ENCODE assay signal across 9 cellular contexts in genomic region chr17:6660765-6661463, GRCh38. TPM values are rescaled to one million over a fixed set of nuclear protein-coding genes. Genes with fewer than 3 reads are reported as not detected.
DNase-seq lines count a peak whose midpoint lies in the region; ATAC-seq, FAIRE-seq and TF ChIP-seq lines count a peak whose summit lies in the region.
"Had no signal": no experiment of that assay in that cellular context is flagged by ENCODE, and none has a peak within 500 bp of the region (broad histone marks: within the 10 kb centered on the region; RNA-seq: fewer than 3 reads in every experiment).

No MANE protein-coding gene starts in this region.

- peak; percentile 73 for DNase-seq in activated CD8-positive, alpha-beta memory T cell treated with anti-CD3 and anti-CD28 coated beads, Interleukin-2, amount 10 ng/mL, durations not matched to agents 7 days and 5 days
- no peak for DNase-seq in activated CD8-positive, alpha-beta memory T cell treated with anti-CD3 and anti-CD28 coated beads for 24 hours
- peak; percentile 43 for DNase-seq in SIG-M5 (lab: John Stamatoyannopoulos, UW)
- peak; percentile 76 for DNase-seq in stimulated activated naive B cell treated with anti-CD40 and anti-IgM and Interleukin-4, amounts not matched to agents 10 μg/mL and 1 μg/mL and 100 μg/mL, for 72 hours
- DNase-seq in KG1 (lab: John Stamatoyannopoulos, UW): no peak
- no peak for DNase-seq in kidney
- DNase-seq: SK-N-SH had no signal

- no peaks in the 10 kb centered on the region for H3K4me1 ChIP-seq in kidney (ENCODE audit: control insufficient read depth in 1 of 2, insufficient read depth in 1 of 2, low read depth in 1 of 2, low read length in 2 of 2)

- H3K4me3 ChIP-seq in kidney (ENCODE audit: low read length in 2 of 2): no peak overlapping the region

- peaks cover 3% of the 10 kb centered on the region for H3K36me3 Mint-ChIP-seq in activated CD8-positive, alpha-beta memory T cell treated with anti-CD3 and anti-CD28 coated beads, Interleukin-2, amount 10 ng/mL, durations not matched to agents 7 days and 5 days
- H3K36me3 Mint-ChIP-seq in stimulated activated naive B cell treated with anti-CD40 and anti-IgM and Interleukin-4, amounts not matched to agents 10 μg/mL and 1 μg/mL and 100 μg/mL, for 72 hours: peaks cover 11 to 12% of the 10 kb centered on the region in 2 donors

- H3K4me3 Mint-ChIP-seq in activated CD8-positive, alpha-beta memory T cell treated with anti-CD3 and anti-CD28 coated beads, Interleukin-2, amount 10 ng/mL, durations not matched to agents 7 days and 5 days: peak overlapping the region; percentile 1
- peak overlapping the region; percentile 56 to 70 for H3K4me3 Mint-ChIP-seq in stimulated activated naive B cell treated with anti-CD40 and anti-IgM and Interleukin-4, amounts not matched to agents 10 μg/mL and 1 μg/mL and 100 μg/mL, for 72 hours

- CTCF ChIA-PET in activated CD8-positive, alpha-beta memory T cell treated with anti-CD3 and anti-CD28 coated beads, Interleukin-2, amount 10 ng/mL, durations not matched to agents 7 days and 5 days (lab: Charles Lee): interaction anchor here (0.8 to 1.5 kb wide), 10 partner anchors 10 to 343 kb away, joined by 3 to 7 read pairs (median 3); partner anchors contain the start of genes C17orf100 and MED31

- intact Hi-C loops in kidney (cut with DNase I): no loop called here

- peaks cover 45% of the 10 kb centered on the region for H3K27me3 Mint-ChIP-seq in activated CD8-positive, alpha-beta memory T cell treated with anti-CD3 and anti-CD28 coated beads, Interleukin-2, amount 10 ng/mL, durations not matched to agents 7 days and 5 days
- H3K27me3 Mint-ChIP-seq in stimulated activated naive B cell treated with anti-CD40 and anti-IgM and Interleukin-4, amounts not matched to agents 10 μg/mL and 1 μg/mL and 100 μg/mL, for 72 hours: no peaks in the 10 kb centered on the region

- H3K9me3 Mint-ChIP-seq in activated CD8-positive, alpha-beta memory T cell treated with anti-CD3 and anti-CD28 coated beads, Interleukin-2, amount 10 ng/mL, durations not matched to agents 7 days and 5 days (ENCODE audit: low read depth): no peaks in the 10 kb centered on the region
- peaks cover 0 to 1% of the 10 kb centered on the region in 2 donors for H3K9me3 Mint-ChIP-seq in stimulated activated naive B cell treated with anti-CD40 and anti-IgM and Interleukin-4, amounts not matched to agents 10 μg/mL and 1 μg/mL and 100 μg/mL, for 72 hours

- ATAC-seq in activated CD8-positive, alpha-beta memory T cell treated with anti-CD3 and anti-CD28 coated beads, Interleukin-2, amount 10 ng/mL, durations not matched to agents 7 days and 5 days: peak; percentile 50
- ATAC-seq in HG02763 (IDR thresholded peaks at IDR 0.05; ENCODE audit: unreplicated experiment) (peak; percentile 65), HG02840 (IDR thresholded peaks at IDR 0.05; ENCODE audit: low FRiP score, unreplicated experiment) (no peak)
- peak; percentile 92 to 93 for ATAC-seq in stimulated activated naive B cell treated with anti-CD40 and anti-IgM and Interleukin-4, amounts not matched to agents 10 μg/mL and 1 μg/mL and 100 μg/mL, for 72 hours (replicated peaks)

- H3K36me3 ChIP-seq in kidney (ENCODE audit: control insufficient read depth in 1 of 2, insufficient read depth in 2 of 2, low read length in 2 of 2): no peaks in the 10 kb centered on the region

- H3K9me3 ChIP-seq in kidney (ENCODE audit: control insufficient read depth in 1 of 2, low read length in 2 of 2): no peaks in the 10 kb centered on the region
- H3K9me3 ChIP-seq: SK-N-SH had no signal

- H3K4me1 Mint-ChIP-seq in activated CD8-positive, alpha-beta memory T cell treated with anti-CD3 and anti-CD28 coated beads, Interleukin-2, amount 10 ng/mL, durations not matched to agents 7 days and 5 days: peaks cover 38% of the 10 kb centered on the region
- peaks cover 40 to 62% of the 10 kb centered on the region in 2 donors for H3K4me1 Mint-ChIP-seq in stimulated activated naive B cell treated with anti-CD40 and anti-IgM and Interleukin-4, amounts not matched to agents 10 μg/mL and 1 μg/mL and 100 μg/mL, for 72 hours

- no peak for FAIRE-seq in kidney (lab: Jason Lieb, UNC)

- no peak overlapping the region for H3K27ac ChIP-seq in kidney (ENCODE audit: low read depth in 2 of 2, low read length in 2 of 2)

- no peak for TF ChIP-seq CTCF in kidney (IDR thresholded peaks at IDR 0.05; ENCODE audit: borderline replicate concordance, extremely low read depth, insufficient read depth)

- H3K9ac ChIP-seq in kidney (ENCODE audit: low read length in 2 of 2): no peak overlapping the region
- H3K9ac ChIP-seq: SK-N-SH had no signal

- no peak overlapping the region for H3K27ac Mint-ChIP-seq in activated CD8-positive, alpha-beta memory T cell treated with anti-CD3 and anti-CD28 coated beads, Interleukin-2, amount 10 ng/mL, durations not matched to agents 7 days and 5 days
- peak overlapping the region; percentile 49 for H3K27ac Mint-ChIP-seq in stimulated activated naive B cell treated with anti-CD40 and anti-IgM and Interleukin-4, amounts not matched to agents 10 μg/mL and 1 μg/mL and 100 μg/mL, for 72 hours

RNA-seq across cellular contexts. Expression of gene C17orf100, which starts 9.4 kb away (rescaled TPM):
- 1 to 10 TPM; 1.1 to 1.4 TPM for total RNA-seq in activated CD8-positive, alpha-beta memory T cell treated with anti-CD3 and anti-CD28 coated beads, Interleukin-2, amount 10 ng/mL, durations not matched to agents 7 days and 5 days
- total RNA-seq in kidney: 3.4 TPM
- 3.7 TPM for polyA plus RNA-seq in kidney (ENCODE audit: insufficient read depth, low read depth, low replicate concordance)

RNA-seq across cellular contexts. Expression of gene MED31, which starts 9.5 kb away (rescaled TPM):
- 10 to 100 TPM; 18.3 TPM for total RNA-seq in activated CD8-positive, alpha-beta memory T cell treated with anti-CD3 and anti-CD28 coated beads, Interleukin-2, amount 10 ng/mL, durations not matched to agents 7 days and 5 days
- 15.9 TPM for total RNA-seq in kidney
- polyA plus RNA-seq in kidney (ENCODE audit: insufficient read depth, low read depth, low replicate concordance): 21.0 TPM

RNA-seq across cellular contexts. Expression of gene TXNDC17, which starts 20.1 kb away (rescaled TPM):
- 10 to 100 TPM; 69.6 to 71.6 TPM for total RNA-seq in activated CD8-positive, alpha-beta memory T cell treated with anti-CD3 and anti-CD28 coated beads, Interleukin-2, amount 10 ng/mL, durations not matched to agents 7 days and 5 days
- 56.7 TPM for total RNA-seq in kidney
- polyA plus RNA-seq in kidney (ENCODE audit: insufficient read depth, low read depth, low replicate concordance): 394 TPM

RNA-seq across cellular contexts. Expression of gene KIAA0753, which starts 20.4 kb away (rescaled TPM):
- total RNA-seq in activated CD8-positive, alpha-beta memory T cell treated with anti-CD3 and anti-CD28 coated beads, Interleukin-2, amount 10 ng/mL, durations not matched to agents 7 days and 5 days: 10 to 100 TPM; 16.5 to 18.0 TPM
- total RNA-seq in kidney: 21.8 TPM
- 4.2 TPM for polyA plus RNA-seq in kidney (ENCODE audit: insufficient read depth, low read depth, low replicate concordance)

RNA-seq across cellular contexts. Expression of gene SLC13A5, which starts 52.3 kb away (rescaled TPM):
- total RNA-seq in activated CD8-positive, alpha-beta memory T cell treated with anti-CD3 and anti-CD28 coated beads, Interleukin-2, amount 10 ng/mL, durations not matched to agents 7 days and 5 days: not detected
- total RNA-seq in kidney: not detected
- polyA plus RNA-seq in kidney (ENCODE audit: insufficient read depth, low read depth, low replicate concordance): not detected
- polyA plus RNA-seq: SK-N-SH had no signal

Comparison
In these comparisons a context has a peak if more than half of its experiments do, and no peak if none do; other contexts are left out.
1. DNase-seq: peak in activated CD8-positive, alpha-beta memory T cell treated with anti-CD3 and anti-CD28 coated beads, Interleukin-2, amount 10 ng/mL, durations not matched to agents 7 days and 5 days (single experiment), SIG-M5 (single experiment) and stimulated activated naive B cell treated with anti-CD40 and anti-IgM and Interleukin-4, amounts not matched to agents 10 μg/mL and 1 μg/mL and 100 μg/mL, for 72 hours (single experiment); none in activated CD8-positive, alpha-beta memory T cell treated with anti-CD3 and anti-CD28 coated beads for 24 hours (single experiment), KG1 (single experiment) and kidney (single experiment).